In the genomic region with DNA sequence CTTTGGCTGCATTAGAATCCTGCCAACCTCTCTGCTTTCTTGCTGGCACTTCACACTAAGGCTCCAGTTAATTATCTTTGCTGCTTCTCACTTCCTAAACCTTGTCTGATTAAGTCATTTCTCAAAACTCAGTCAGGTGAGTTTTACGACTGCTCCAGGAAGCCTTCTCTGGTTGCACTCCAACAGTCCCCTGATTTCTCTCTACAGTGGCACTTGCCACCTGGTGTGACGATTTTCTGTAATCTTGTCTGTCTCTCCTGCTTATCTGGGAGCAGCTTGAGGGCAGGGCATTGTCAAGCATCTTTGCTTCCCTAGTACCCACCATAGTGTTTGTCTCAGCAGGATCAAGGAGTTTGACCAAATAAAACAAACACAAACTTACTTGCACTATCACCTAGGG, we compare ENCODE assay signal across 38 cellular contexts. TPM values are rescaled to one million over a fixed set of nuclear protein-coding genes. Genes with fewer than 3 reads are reported as not detected.
"Had no signal": no experiment of that assay in that cellular context is flagged by ENCODE, and none has a peak within 500 bp of the region (broad histone marks: within the 10 kb centered on the region; RNA-seq: fewer than 3 reads in every experiment).

No MANE protein-coding gene starts in this region.

- H3K4me3 Mint-ChIP-seq: activated CD4-positive, alpha-beta T cell treated with anti-CD3 and anti-CD28 coated beads, Interleukin-2, amount 10 ng/mL, durations not matched to agents 24 days and 14 days; activated naive CD4-positive, alpha-beta T cell treated with anti-CD3 and anti-CD28 coated beads for 36 hours; activated naive CD8-positive, alpha-beta T cell; activated naive CD8-positive, alpha-beta T cell treated with anti-CD3 and anti-CD28 coated beads, Interleukin-2, amount 50 U/mL, for 24 hours; activated T-cell treated with anti-CD3 and anti-CD28 coated beads, Interleukin-2, amount 50 U/mL, for 4 hours; activated T-helper 1 cell treated with anti-CD3 and anti-CD28 coated beads, Interleukin-12 subunit alpha, Interleukin-12 subunit beta, Interleukin-2, Interleukin-4 antibody, amounts not matched to agents 30 ng/mL and 10 ng/mL and 1 ng/mL, durations not matched to agents 14 hours and 24 hours and 36 hours; brain had no signal

- H3K27me3 ChIP-seq: MG63 had no signal

- H3K36me3 ChIP-seq: MG63 had no signal

- H3K36me3 Mint-ChIP-seq: activated naive CD8-positive, alpha-beta T cell; brain had no signal

- H3K4me1 Mint-ChIP-seq: activated CD4-positive, alpha-beta T cell treated with anti-CD3 and anti-CD28 coated beads, Interleukin-2, amount 10 ng/mL, durations not matched to agents 24 days and 14 days; activated naive CD8-positive, alpha-beta T cell treated with anti-CD3 and anti-CD28 coated beads, Interleukin-2, amount 50 U/mL, for 24 hours; brain had no signal

- FAIRE-seq: bronchial epithelial cell, RCC 7860, TTC549 had no signal

- H3K4me3 ChIP-seq: MG63, PC-9, SK-N-MC had no signal

- DNase-seq: activated CD4-positive, alpha-beta T cell treated with anti-CD3 and anti-CD28 coated beads, Interleukin-2, amount 10 ng/mL, durations not matched to agents 24 days and 14 days; activated CD4-positive, alpha-beta T cell treated with anti-CD3 and anti-CD28 coated beads, Interleukin-2, amount 50 U/mL, for 48 hours; activated CD8-positive, alpha-beta memory T cell treated with anti-CD3 and anti-CD28 coated beads, Interleukin-2, amount 50 U/mL, for 4 hours; activated gamma-delta T cell treated with Interleukin-2 at 50 U/mL for 16 hours; activated naive CD4-positive, alpha-beta T cell treated with anti-CD3 and anti-CD28 coated beads for 36 hours; activated naive CD8-positive, alpha-beta T cell treated with anti-CD3 and anti-CD28 coated beads, Interleukin-2, amount 50 U/mL, for 24 hours; activated T-cell treated with anti-CD3 and anti-CD28 coated beads for 4 hours; activated T-cell treated with anti-CD3 and anti-CD28 coated beads, Interleukin-2, amount 50 U/mL, for 4 hours; anterior cingulate cortex; caudate nucleus; cerebellar nuclear complex; Kasumi-1; KG1; MG63; NCI-H1092; NCI-H1417; NCI-H146; NCI-H187; NCI-H2029 treated with DMSO at 0.1 percent for 48 hours; NCI-H2107; NCI-H2171; NCI-H510A; NCI-H526; NCI-H748 treated with DMSO at 0.1 percent for 48 hours; NK-92 treated with Interleukin-12 subunit alpha and Interleukin-12 subunit beta, amount 100 ng/mL, for 24 hours; PC-9; SIG-M5 had no signal

- H3K27ac Mint-ChIP-seq: activated CD4-positive, alpha-beta T cell treated with anti-CD3 and anti-CD28 coated beads, Interleukin-2, amount 10 ng/mL, durations not matched to agents 24 days and 14 days; activated naive CD4-positive, alpha-beta T cell treated with anti-CD3 and anti-CD28 coated beads for 36 hours; activated naive CD8-positive, alpha-beta T cell; activated naive CD8-positive, alpha-beta T cell treated with anti-CD3 and anti-CD28 coated beads, Interleukin-2, amount 50 U/mL, for 24 hours; activated T-helper 1 cell treated with anti-CD3 and anti-CD28 coated beads, Interleukin-12 subunit alpha, Interleukin-12 subunit beta, Interleukin-2, Interleukin-4 antibody, amounts not matched to agents 30 ng/mL and 10 ng/mL and 1 ng/mL, durations not matched to agents 14 hours and 24 hours and 36 hours; brain had no signal

- H2AFZ ChIP-seq: PC-9 had no signal

- H3K9me3 ChIP-seq: MG63 had no signal

- H3K4me2 ChIP-seq: PC-9 had no signal

- H3K27ac ChIP-seq: PC-9, RWPE1, SK-N-MC had no signal

- H3K9me3 Mint-ChIP-seq: activated CD4-positive, alpha-beta T cell treated with anti-CD3 and anti-CD28 coated beads, Interleukin-2, amount 10 ng/mL, durations not matched to agents 24 days and 14 days; activated naive CD4-positive, alpha-beta T cell treated with anti-CD3 and anti-CD28 coated beads for 36 hours; activated naive CD8-positive, alpha-beta T cell treated with anti-CD3 and anti-CD28 coated beads, Interleukin-2, amount 50 U/mL, for 24 hours; activated T-cell treated with anti-CD3 and anti-CD28 coated beads, Interleukin-2, amount 50 U/mL, for 4 hours; activated T-helper 1 cell treated with anti-CD3 and anti-CD28 coated beads, Interleukin-12 subunit alpha, Interleukin-12 subunit beta, Interleukin-2, Interleukin-4 antibody, amounts not matched to agents 30 ng/mL and 10 ng/mL and 1 ng/mL, durations not matched to agents 14 hours and 24 hours and 36 hours had no signal

RNA-seq across cellular contexts. Expression of gene GATA6, which starts 10.4 kb away (rescaled TPM):
- total RNA-seq: activated CD4-positive, alpha-beta T cell treated with anti-CD3 and anti-CD28 coated beads, Interleukin-2, amount 10 ng/mL, durations not matched to agents 24 days and 14 days; activated naive CD4-positive, alpha-beta T cell treated with anti-CD3 and anti-CD28 coated beads for 36 hours; activated T-helper 1 cell treated with anti-CD3 and anti-CD28 coated beads, Interleukin-12 subunit alpha, Interleukin-12 subunit beta, Interleukin-2, Interleukin-4 antibody, amounts not matched to agents 30 ng/mL and 10 ng/mL and 1 ng/mL, durations not matched to agents 14 hours and 24 hours and 36 hours; OCI-LY7; T-helper 1 cell treated with Interleukin-12 subunit alpha and Interleukin-12 subunit beta and Interleukin-4 antibody, amounts not matched to agents 30 ng/mL and 1 ng/mL, for 36 hours; T-helper 2 cell treated with Interferon-gamma antibody and Interleukin-4, amounts not matched to agents 100 ng/mL and 5 ng/mL, for 36 hours had no signal
